In genomic region chr11:69088676-69089146, GRCh38 we compare ENCODE assay signal across 8 cellular contexts. TPM values are rescaled to one million over a fixed set of nuclear protein-coding genes. Genes with fewer than 3 reads are reported as not detected.
A peak's percentile ranks its signal among the peaks of the same experiment; 100 is the strongest.
DNase-seq lines count a peak whose midpoint lies in the region; ATAC-seq and TF ChIP-seq lines count a peak whose summit lies in the region.

No MANE protein-coding gene starts in this region.

- H3K9me3 Mint-ChIP-seq in activated naive CD8-positive, alpha-beta T cell treated with anti-CD3 and anti-CD28 coated beads for 36 hours = no peaks in the 10 kb centered on the region

- no peak overlapping the region for H2AFZ ChIP-seq in MM.1S (ENCODE audit: low read length)

- H3K36me3 Mint-ChIP-seq in activated naive CD8-positive, alpha-beta T cell treated with anti-CD3 and anti-CD28 coated beads for 36 hours = peaks cover 14% of the 10 kb centered on the region

- ATAC-seq in HG02870 (IDR thresholded peaks at IDR 0.05; ENCODE audit: unreplicated experiment) = no peak
- ATAC-seq in HG02588 (IDR thresholded peaks at IDR 0.05; ENCODE audit: unreplicated experiment) = no peak

- no peaks in the 10 kb centered on the region for H3F3A ChIP-seq in MM.1S (ENCODE audit: insufficient read depth, low read length)

- intact Hi-C loops in prostate gland (cut with DNase I) = loop anchor here (5.0 kb wide), 2 partner anchors 36 to 186 kb away; partner anchors contain the start of genes IGHMBP2 and MRPL21

- DNase-seq in ELR (ENCODE audit: low read depth) (peak; percentile 82), MM.1S (peak; percentile 67), SK-N-MC (ENCODE audit: low read depth, low spot score) (peak; percentile 35), cardiac muscle cell (ENCODE audit: low read depth in 1 of 2, low spot score in 1 of 2) (peak; percentile 84), prostate gland (ENCODE audit: low spot score) (peak; percentile 72)
- DNase-seq in activated naive CD8-positive, alpha-beta T cell treated with anti-CD3 and anti-CD28 coated beads for 36 hours = peak; percentile 53

- no peak overlapping the region for H3K27ac Mint-ChIP-seq in activated naive CD8-positive, alpha-beta T cell treated with anti-CD3 and anti-CD28 coated beads for 36 hours

- H3K9me3 ChIP-seq in MM.1S (replicated peaks; ENCODE audit: insufficient read depth, low read length) (no peaks in the 10 kb centered on the region), SK-N-MC (ENCODE audit: low read depth, low read length) (no peaks in the 10 kb centered on the region), cardiac muscle cell (ENCODE audit: low read depth) (no peaks in the 10 kb centered on the region), prostate gland (no peaks in the 10 kb centered on the region)

- no peaks in the 10 kb centered on the region for H3K27me3 ChIP-seq in MM.1S (replicated peaks; ENCODE audit: insufficient read depth, low read length)
- H3K27me3 ChIP-seq in cardiac muscle cell = no peaks in the 10 kb centered on the region
- H3K27me3 ChIP-seq in prostate gland (replicated peaks; ENCODE audit: insufficient read depth) = no peaks in the 10 kb centered on the region

- no peaks in the 10 kb centered on the region for H3K79me2 ChIP-seq in MM.1S (ENCODE audit: low read length)

- no peaks in the 10 kb centered on the region for H3K4me1 Mint-ChIP-seq in activated naive CD8-positive, alpha-beta T cell treated with anti-CD3 and anti-CD28 coated beads for 36 hours

- WGBS in prostate gland = 29% methylated on average over 11 of the region's 11 CpGs

- no peaks in the 10 kb centered on the region for H3K36me3 ChIP-seq in MM.1S (replicated peaks; ENCODE audit: insufficient read depth, low read length)
- peaks cover 22% of the 10 kb centered on the region for H3K36me3 ChIP-seq in SK-N-MC (ENCODE audit: insufficient read depth, low read length)
- H3K36me3 ChIP-seq in cardiac muscle cell = peaks cover 27% of the 10 kb centered on the region
- no peaks in the 10 kb centered on the region for H3K36me3 ChIP-seq in prostate gland

- H3K4me3 Mint-ChIP-seq in activated naive CD8-positive, alpha-beta T cell treated with anti-CD3 and anti-CD28 coated beads for 36 hours = no peak overlapping the region

- no peak overlapping the region for H3K9ac ChIP-seq in MM.1S (ENCODE audit: low read length)
- no peak overlapping the region for H3K9ac ChIP-seq in SK-N-MC (ENCODE audit: insufficient read length)

- H3K27ac ChIP-seq in MM.1S (ENCODE audit: low read length) (no peak overlapping the region), SK-N-MC (no peak overlapping the region), cardiac muscle cell (peak overlapping the region; percentile 62), prostate gland (no peak overlapping the region)

- no peaks in the 10 kb centered on the region for H3K9me2 ChIP-seq in MM.1S (replicated peaks; ENCODE audit: insufficient read depth, low read length)

- no peak overlapping the region for H3K4me3 ChIP-seq in MM.1S (ENCODE audit: low read length)
- no peak overlapping the region for H3K4me3 ChIP-seq in SK-N-MC
- H3K4me3 ChIP-seq in cardiac muscle cell = no peak overlapping the region
- no peak overlapping the region for H3K4me3 ChIP-seq in prostate gland

- H3K4me1 ChIP-seq in MM.1S (ENCODE audit: low read length) (no peaks in the 10 kb centered on the region), cardiac muscle cell (ENCODE audit: low read depth) (peaks cover 8% of the 10 kb centered on the region), prostate gland (replicated peaks) (no peaks in the 10 kb centered on the region)

- no peak overlapping the region for H3K4me2 ChIP-seq in MM.1S (ENCODE audit: low read depth, low read length)

- TF ChIP-seq CTCF in MM.1S (IDR thresholded peaks at IDR 0.05; ENCODE audit: low read length) (peak; percentile 69), cardiac muscle cell (IDR thresholded peaks at IDR 0.05; ENCODE audit: low read depth, low read length) (peak; percentile 79), prostate gland (IDR thresholded peaks at IDR 0.05) (peak; percentile 52 to 77 (median 72))

- no peaks in the 10 kb centered on the region for H3K27me3 Mint-ChIP-seq in activated naive CD8-positive, alpha-beta T cell treated with anti-CD3 and anti-CD28 coated beads for 36 hours

- H4K20me1 ChIP-seq in MM.1S (ENCODE audit: insufficient read depth, low read length) = no peaks in the 10 kb centered on the region

- TF ChIP-seq POLR2A in prostate gland (IDR thresholded peaks at IDR 0.05) = no peak

RNA-seq across cellular contexts. Expression of gene TPCN2, which starts 40.0 kb away (rescaled TPM):
- 10 to 100 TPM; 10.9 to 11.3 TPM for total RNA-seq in activated naive CD8-positive, alpha-beta T cell treated with anti-CD3 and anti-CD28 coated beads for 36 hours
- total RNA-seq in cardiac muscle cell (25.5 and 39.4 TPM in 2 replicates), prostate gland (10 to 100 TPM; 17.6 to 31.0 TPM)
- 42.2 and 50.1 TPM in 2 replicates for polyA plus RNA-seq in cardiac muscle cell
